ENCODE assay signal across 26 cellular contexts in the genomic region with DNA sequence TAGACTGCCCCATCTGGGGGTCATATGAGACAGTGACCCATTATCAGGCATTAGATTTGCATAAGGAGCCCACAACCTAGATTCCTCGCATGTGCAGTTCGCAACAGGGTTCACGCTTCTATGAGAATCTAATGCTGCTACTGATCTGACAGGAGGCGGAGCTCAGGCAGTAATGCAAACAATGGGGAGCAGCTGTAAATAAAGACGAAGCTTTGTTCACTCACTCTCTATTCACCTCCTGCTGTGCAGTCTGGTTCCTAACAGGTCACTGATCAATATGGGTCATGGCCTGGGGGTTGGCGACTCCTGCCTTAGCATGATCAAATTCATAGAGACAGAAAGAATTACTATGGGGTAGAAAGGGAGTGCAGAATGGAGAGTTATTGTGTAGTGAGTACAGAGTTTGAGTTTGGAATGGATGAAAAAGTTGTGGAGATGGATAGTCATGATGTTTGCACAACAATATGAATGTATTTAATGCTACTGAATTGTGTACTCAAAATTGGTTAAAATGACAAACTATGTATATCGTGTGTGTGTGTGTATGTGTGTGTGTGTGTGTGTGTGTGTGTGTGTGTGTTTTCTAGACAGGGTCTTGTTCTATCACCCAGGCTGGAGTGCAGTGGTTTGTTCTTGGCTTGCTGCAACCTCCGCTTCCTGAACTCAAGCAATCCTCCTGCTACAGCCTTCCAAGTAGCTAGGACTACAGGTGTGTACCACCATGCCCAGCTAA. TPM values are rescaled to one million over a fixed set of nuclear protein-coding genes. Genes with fewer than 3 reads are reported as not detected.
DNase-seq lines count a peak whose midpoint lies in the region; ATAC-seq, FAIRE-seq and TF ChIP-seq lines count a peak whose summit lies in the region.
"Had no signal": no experiment of that assay in that cellular context is flagged by ENCODE, and none has a peak within 500 bp of the region (broad histone marks: within the 10 kb centered on the region; RNA-seq: fewer than 3 reads in every experiment).

No MANE protein-coding gene starts in this region.

- no peaks in the 10 kb centered on the region for H3K4me1 ChIP-seq in endothelial cell of umbilical vein (ENCODE audit: control insufficient read depth, extremely low read depth, insufficient read depth, low read length)
- H3K4me1 ChIP-seq in esophagus squamous epithelium, result no peaks in the 10 kb centered on the region
- H3K4me1 ChIP-seq: gastrocnemius medialis, upper lobe of left lung had no signal

- TF ChIP-seq CTCF in endothelial cell of umbilical vein (IDR thresholded peaks at IDR 0.05; ENCODE audit: extremely low read depth in 1 of 2, insufficient read depth in 1 of 2, low read depth in 1 of 2, low read length in 2 of 2) (no peak), esophagus squamous epithelium (IDR thresholded peaks at IDR 0.05) (no peak)

- no peak overlapping the region for H3K4me3 ChIP-seq in endothelial cell of umbilical vein (replicated peaks in 1 of 3; ENCODE audit: insufficient read depth in 1 of 3, low read depth in 1 of 3, low read length in 3 of 3)
- no peak overlapping the region for H3K4me3 ChIP-seq in esophagus squamous epithelium
- H3K4me3 ChIP-seq: gastrocnemius medialis, mucosa of descending colon, upper lobe of left lung had no signal

- no peaks in the 10 kb centered on the region for H3K9me3 ChIP-seq in endothelial cell of umbilical vein (replicated peaks; ENCODE audit: control insufficient read depth, insufficient read depth, low read length)
- no peaks in the 10 kb centered on the region for H3K9me3 ChIP-seq in esophagus squamous epithelium
- H3K9me3 ChIP-seq in T-helper 17 cell (ENCODE audit: control insufficient read depth, low read length, poor library complexity, severe bottlenecking), result no peaks in the 10 kb centered on the region
- H3K9me3 ChIP-seq: gastrocnemius medialis, mucosa of descending colon, neutrophil, upper lobe of left lung had no signal

- FAIRE-seq in GM12891 (lab: Jason Lieb, UNC) (peak; percentile 74), endothelial cell of umbilical vein (lab: Jason Lieb, UNC) (peak; percentile 69)
- FAIRE-seq: islet of Langerhans had no signal

- intact Hi-C loops in endothelial cell of umbilical vein (cut with micrococcal nuclease) (no loop called here), esophagus squamous epithelium (cut with DNase I) (no loop called here)

- H2AFZ ChIP-seq in endothelial cell of umbilical vein (ENCODE audit: low read depth, low read length), result no peak overlapping the region

- H3K36me3 Mint-ChIP-seq in T-helper 17 cell (ENCODE audit: low read depth), result peaks cover 2% of the 10 kb centered on the region
- H3K36me3 Mint-ChIP-seq: CD4-positive, CD25-positive, alpha-beta regulatory T cell; WTC11 had no signal

- WGBS in esophagus squamous epithelium, 2 donors, result 48 to 53% methylated on average over 7 to 8 of the region's 8 CpGs

- no peaks in the 10 kb centered on the region for H3K27me3 Mint-ChIP-seq in T-helper 17 cell
- H3K27me3 Mint-ChIP-seq: activated CD4-positive, alpha-beta memory T cell treated with anti-CD3 and anti-CD28 coated beads for 36 hours had no signal

- H3K4me1 Mint-ChIP-seq in T-helper 17 cell, result peaks cover 2% of the 10 kb centered on the region

- H3K9ac ChIP-seq in endothelial cell of umbilical vein (replicated peaks; ENCODE audit: extremely low read depth, insufficient read depth, low read length), result no peak overlapping the region

- H3K27ac ChIP-seq in endothelial cell of umbilical vein (ENCODE audit: insufficient read depth, low read depth, low read length), result no peak overlapping the region
- no peak overlapping the region for H3K27ac ChIP-seq in esophagus squamous epithelium
- H3K27ac ChIP-seq: gastrocnemius medialis, neutrophil, RWPE1, upper lobe of left lung had no signal

- no peak for TF ChIP-seq POLR2A in GM12891 (IDR thresholded peaks at IDR 0.05; ENCODE audit: low read depth, low read length)
- no peak for TF ChIP-seq POLR2A in endothelial cell of umbilical vein (IDR thresholded peaks at IDR 0.05; ENCODE audit: low read depth, low read length)
- TF ChIP-seq POLR2A in GM18505 (IDR thresholded peaks at IDR 0.05; ENCODE audit: borderline replicate concordance, extremely low read depth, insufficient read depth, insufficient read length), result no peak
- TF ChIP-seq POLR2A in esophagus squamous epithelium (IDR thresholded peaks at IDR 0.05), result no peak

- H3K4me2 ChIP-seq in endothelial cell of umbilical vein (ENCODE audit: insufficient read depth, low read length), result no peak overlapping the region

- ATAC-seq in GM18505 (IDR thresholded peaks at IDR 0.05; ENCODE audit: unreplicated experiment) (no peak), T-helper 17 cell (no peak)
- ATAC-seq: esophagus mucosa, gastrocnemius medialis, mucosa of descending colon, WTC11 had no signal

- no peak overlapping the region for H3K4me3 Mint-ChIP-seq in T-helper 17 cell
- H3K4me3 Mint-ChIP-seq: activated CD4-positive, alpha-beta memory T cell treated with anti-CD3 and anti-CD28 coated beads for 36 hours; CD4-positive, CD25-positive, alpha-beta regulatory T cell; WTC11 had no signal

- no TSS peak for BruUV-seq in endothelial cell of umbilical vein (replicated peaks; lab: Mats Ljungman, UMichigan)

- H3K36me3 ChIP-seq in endothelial cell of umbilical vein (ENCODE audit: control insufficient read depth in 2 of 2, extremely low read depth in 1 of 2, insufficient read depth in 2 of 2, low read length in 2 of 2), result no peaks in the 10 kb centered on the region
- H3K36me3 ChIP-seq in esophagus squamous epithelium, result no peaks in the 10 kb centered on the region
- H3K36me3 ChIP-seq: gastrocnemius medialis, neutrophil, upper lobe of left lung had no signal

- no peak overlapping the region for H3K27ac Mint-ChIP-seq in T-helper 17 cell
- H3K27ac Mint-ChIP-seq: activated CD4-positive, alpha-beta memory T cell treated with anti-CD3 and anti-CD28 coated beads for 36 hours; CD4-positive, CD25-positive, alpha-beta regulatory T cell; WTC11 had no signal

- DNase-seq in DMS53 (lab: John Stamatoyannopoulos, UW) (peak; percentile 84), GM12891 (ENCODE audit: insufficient read length, low spot score) (no peak), NCI-H2227 treated with DMSO at 0.1 percent for 48 hours (lab: John Stamatoyannopoulos, UW) (peak; percentile 55), endothelial cell of umbilical vein (ENCODE audit: low read depth, low spot score) (no peak), GM19240 (ENCODE audit: insufficient read length, low spot score) (no peak), esophagus squamous epithelium (lab: John Stamatoyannopoulos, UW) (no peak), T-helper 17 cell (no peak)
- DNase-seq: activated CD4-positive, alpha-beta memory T cell treated with anti-CD3 and anti-CD28 coated beads for 36 hours; activated naive CD4-positive, alpha-beta T cell; amygdala; CD4-positive, CD25-positive, alpha-beta regulatory T cell; DMS79; gastrocnemius medialis; hypothalamus; IMR-90; mucosa of descending colon; NCI-H1930; stimulated activated CD4-positive, alpha-beta T cell treated with anti-CD3 and anti-CD28 coated beads, Interleukin-12 subunit alpha, Interleukin-12 subunit beta, amount 100 ng/mL, for 4 hours; T-helper 9 cell; upper lobe of left lung had no signal

- no peaks in the 10 kb centered on the region for H3K79me2 ChIP-seq in endothelial cell of umbilical vein (ENCODE audit: control insufficient read depth, insufficient read depth, low read length)

- no peaks in the 10 kb centered on the region for H3K9me1 ChIP-seq in endothelial cell of umbilical vein (replicated peaks; ENCODE audit: control insufficient read depth, extremely low read depth, insufficient read depth, low read length)

- CTCF ChIA-PET in endothelial cell of umbilical vein (lab: Charles Lee), result no interaction called here

- H4K20me1 ChIP-seq in endothelial cell of umbilical vein (replicated peaks; ENCODE audit: control insufficient read depth, extremely low read depth, insufficient read depth, low read length), result no peaks in the 10 kb centered on the region

- POLR2A ChIA-PET in endothelial cell of umbilical vein (lab: Charles Lee), result no interaction called here

- dilution Hi-C loops in endothelial cell of umbilical vein (cut with MboI; ENCODE audit: extremely low pct_ligation_motif_present, low sequenced_read_pairs), result no loop called here

- H3K27me3 ChIP-seq in endothelial cell of umbilical vein (ENCODE audit: control insufficient read depth in 2 of 2, insufficient read depth in 2 of 2, low read length in 2 of 2) (peaks cover 0 to 4% of the 10 kb centered on the region in 2 experiments), esophagus squamous epithelium (no peaks in the 10 kb centered on the region)
- H3K27me3 ChIP-seq: gastrocnemius medialis, neutrophil had no signal

RNA-seq across cellular contexts. Expression of gene BTF3L4, which starts 42.2 kb away (rescaled TPM):
- 47.8 TPM for polyA plus RNA-seq in GM12891 (2012; ENCODE audit: low read depth, missing spikeins)
- total RNA-seq in endothelial cell of umbilical vein, result 43.2 and 45.6 TPM in 2 replicates
- polyA plus RNA-seq in endothelial cell of umbilical vein, result 20.1 and 25.1 TPM in 2 replicates
- 32.9 and 34.4 TPM in 2 replicates for polyA plus RNA-seq in endothelial cell of umbilical vein (2011; cell fraction: cytosol; rRNA removed)
- 21.3 and 28.5 TPM in 2 replicates for polyA plus RNA-seq in endothelial cell of umbilical vein (2011; cell fraction: nucleus; rRNA removed)
- polyA plus RNA-seq in endothelial cell of umbilical vein (2012), result 36.6 and 49.5 TPM in 2 replicates
- polyA minus RNA-seq in endothelial cell of umbilical vein, result 20.9 and 21.3 TPM in 2 replicates
- polyA minus RNA-seq in endothelial cell of umbilical vein (2011; cell fraction: cytosol; rRNA and poly(A)+ RNA removed), result 37.2 TPM
- 25.1 and 33.7 TPM in 2 replicates for polyA minus RNA-seq in endothelial cell of umbilical vein (2011; cell fraction: nucleus; rRNA and poly(A)+ RNA removed)
- total RNA-seq in esophagus squamous epithelium, result 10 to 100 TPM; 33.8 to 46.5 (median 37.0) TPM
- 10 to 100 TPM; 33.6 to 40.6 TPM for total RNA-seq in T-helper 17 cell

RNA-seq across cellular contexts. Expression of gene TXNDC12, which starts 43.3 kb away (rescaled TPM):
- 17.0 TPM for polyA plus RNA-seq in GM12891 (2012; ENCODE audit: low read depth, missing spikeins)
- total RNA-seq in endothelial cell of umbilical vein (55.1 and 57.4 TPM in 2 replicates), esophagus squamous epithelium (10 to 100 TPM; 16.6 to 29.8 (median 23.2) TPM), T-helper 17 cell (10 to 100 TPM; 23.1 to 24.4 TPM)
- polyA plus RNA-seq in endothelial cell of umbilical vein, result 23.3 and 33.7 TPM in 2 replicates
- polyA plus RNA-seq in endothelial cell of umbilical vein (2011; cell fraction: cytosol; rRNA removed), result 22.6 and 30.5 TPM in 2 replicates
- 10.7 and 16.1 TPM in 2 replicates for polyA plus RNA-seq in endothelial cell of umbilical vein (2011; cell fraction: nucleus; rRNA removed)
- polyA plus RNA-seq in endothelial cell of umbilical vein (2012), result 50.4 and 50.6 TPM in 2 replicates
- polyA minus RNA-seq in endothelial cell of umbilical vein, result 25.0 and 36.8 TPM in 2 replicates
- 46.6 TPM for polyA minus RNA-seq in endothelial cell of umbilical vein (2011; cell fraction: cytosol; rRNA and poly(A)+ RNA removed)
- 7.5 and 11.6 TPM in 2 replicates for polyA minus RNA-seq in endothelial cell of umbilical vein (2011; cell fraction: nucleus; rRNA and poly(A)+ RNA removed)

RNA-seq across cellular contexts. Expression of gene ZFYVE9, which starts 43.6 kb away (rescaled TPM):
- 3.0 TPM for polyA plus RNA-seq in GM12891 (2012; ENCODE audit: low read depth, missing spikeins)
- 14.8 and 16.8 TPM in 2 replicates for total RNA-seq in endothelial cell of umbilical vein
- polyA plus RNA-seq in endothelial cell of umbilical vein, result 3.6 and 4.1 TPM in 2 replicates
- 6.6 and 7.5 TPM in 2 replicates for polyA plus RNA-seq in endothelial cell of umbilical vein (2011; cell fraction: cytosol; rRNA removed)
- polyA plus RNA-seq in endothelial cell of umbilical vein (2011; cell fraction: nucleus; rRNA removed), result 8.6 and 9.4 TPM in 2 replicates
- 9.9 and 14.6 TPM in 2 replicates for polyA plus RNA-seq in endothelial cell of umbilical vein (2012)
- 21.0 and 22.6 TPM in 2 replicates for polyA minus RNA-seq in endothelial cell of umbilical vein
- 9.9 TPM for polyA minus RNA-seq in endothelial cell of umbilical vein (2011; cell fraction: cytosol; rRNA and poly(A)+ RNA removed)
- 24.2 and 37.5 TPM in 2 replicates for polyA minus RNA-seq in endothelial cell of umbilical vein (2011; cell fraction: nucleus; rRNA and poly(A)+ RNA removed)
- 10 to 100 TPM; 12.7 to 31.1 (median 16.2) TPM for total RNA-seq in esophagus squamous epithelium
- 1 to 10 TPM; 3.7 to 5.7 TPM for total RNA-seq in T-helper 17 cell

Comparison
In these comparisons a context has a peak if more than half of its experiments do, and no peak if none do; other contexts are left out.
1. DNase-seq: peak in DMS53 (single experiment) and NCI-H2227 treated with DMSO at 0.1 percent for 48 hours (single experiment); none in GM12891 (single experiment), endothelial cell of umbilical vein (single experiment), GM19240 (single experiment), esophagus squamous epithelium (single experiment) and T-helper 17 cell (0 of 3).